Comparison of ENCODE assay signal across 8 cellular contexts in the genomic region with DNA sequence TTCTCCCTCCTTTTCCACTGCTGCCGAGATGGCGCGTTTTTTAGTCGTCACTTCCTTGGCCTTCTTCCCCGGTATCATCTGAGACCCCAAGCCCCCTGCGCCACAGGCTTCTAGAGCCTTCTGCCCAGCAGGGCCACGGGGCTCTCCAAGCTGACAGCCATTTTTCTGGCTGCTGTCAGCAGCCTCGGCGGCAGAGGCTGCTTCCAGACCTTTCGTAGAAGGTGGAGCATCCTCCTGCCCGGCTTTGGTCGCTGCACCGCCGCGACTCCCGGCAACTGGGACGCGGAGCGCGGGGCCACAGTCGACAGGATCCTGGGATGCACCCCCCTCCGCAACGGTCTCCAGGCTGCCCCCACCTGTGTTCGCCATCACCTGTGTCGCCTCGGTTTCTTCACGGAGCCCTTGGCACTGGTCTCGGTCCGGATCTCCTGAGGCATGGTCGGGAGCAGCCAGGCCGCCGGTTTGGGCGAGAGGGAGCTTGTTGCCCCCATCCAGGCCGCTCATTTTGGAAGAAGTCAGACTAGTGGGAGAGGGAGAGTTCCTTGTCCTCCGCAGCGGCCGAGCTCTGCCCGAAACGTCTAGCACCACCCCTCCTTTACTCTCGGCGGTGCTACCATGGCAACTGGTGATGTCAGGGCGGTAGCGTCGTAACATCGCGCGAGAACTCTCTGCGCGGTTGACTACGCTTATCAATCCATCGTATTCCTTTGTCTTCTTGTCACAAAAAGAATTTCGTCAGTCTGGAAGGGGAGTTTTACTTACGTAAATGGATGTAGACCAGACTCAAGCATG.
DNase-seq lines count a peak whose midpoint lies in the region; ATAC-seq and TF ChIP-seq lines count a peak whose summit lies in the region.

A gene (minus strand): TSS at position 571 of the 792 bp plus-strand sequence. CDS start 67 bp downstream, at position 504.

- no peaks in the 10 kb centered on the region for H3K36me3 ChIP-seq in OCI-LY3 (replicated peaks; ENCODE audit: low read depth, low read length)

- DNase-seq in DMS 273 treated with DMSO at 0.1 percent for 48 hours (lab: John Stamatoyannopoulos, UW) (peak; percentile 91), HuH-7.5 (ENCODE audit: low spot score) (peak; percentile 70), epithelial cell of esophagus (ENCODE audit: low read depth) (peak; percentile 96), midbrain (lab: John Stamatoyannopoulos, UW) (peak; percentile 94)
- peak; percentile 90 for DNase-seq in activated CD8-positive, alpha-beta memory T cell treated with anti-CD3 and anti-CD28 coated beads, Interleukin-2, amount 50 U/mL, for 48 hours
- DNase-seq in stimulated activated CD8-positive, alpha-beta memory T cell treated with anti-CD3 and anti-CD28 coated beads, Interleukin-15, amount 100 ng/mL, for 48 hours (ENCODE audit: low read depth in 2 of 2) = peak; percentile 80 to 83

- no peaks in the 10 kb centered on the region for H3K27me3 ChIP-seq in OCI-LY3 (ENCODE audit: low read depth, low read length)

- peaks cover 37% of the 10 kb centered on the region for H3K79me2 ChIP-seq in OCI-LY3 (ENCODE audit: low read length)

- H3K4me2 ChIP-seq in OCI-LY3 (ENCODE audit: low read length) = peak within 1 kb of the TSS; percentile 80

- peak within 1 kb of the TSS; percentile 78 for H3K9ac ChIP-seq in OCI-LY3 (ENCODE audit: low read length)

- TF ChIP-seq CTCF in OCI-LY3 (IDR thresholded peaks at IDR 0.05; ENCODE audit: low read depth, low read length) (no peak), epithelial cell of esophagus (IDR thresholded peaks at IDR 0.05; ENCODE audit: insufficient read depth, low read depth, low read length, missing control alignments) (no peak)

- peaks cover 17% of the 10 kb centered on the region for H3K4me1 ChIP-seq in OCI-LY3 (ENCODE audit: low read length)

- H3K27ac ChIP-seq in OCI-LY3 (ENCODE audit: low read length) = peak within 1 kb of the TSS; percentile 43

- no peaks in the 10 kb centered on the region for H3K9me3 ChIP-seq in OCI-LY3 (ENCODE audit: insufficient read depth, low read length)

- H3K4me3 ChIP-seq in OCI-LY3 (ENCODE audit: low read length) = peak within 1 kb of the TSS; percentile 99
- peak within 1 kb of the TSS; percentile 98 for H3K4me3 ChIP-seq in epithelial cell of esophagus (ENCODE audit: low read length)

- peak; percentile 99 for ATAC-seq in GM21529 (IDR thresholded peaks at IDR 0.05; ENCODE audit: unreplicated experiment)

- H2AFZ ChIP-seq in OCI-LY3 (ENCODE audit: low read depth, low read length) = peak within 1 kb of the TSS; percentile 99

- no peaks in the 10 kb centered on the region for H4K20me1 ChIP-seq in OCI-LY3 (ENCODE audit: insufficient read depth, low read length)

Comparison
In these comparisons a context has a peak if more than half of its experiments do, and no peak if none do; other contexts are left out.
1. Peak in every context shown above with its lines: DNase-seq, ATAC-seq, H3K4me3 ChIP-seq and H3K27ac ChIP-seq.